ENCODE assay signal across 2 cellular contexts in the genomic region with DNA sequence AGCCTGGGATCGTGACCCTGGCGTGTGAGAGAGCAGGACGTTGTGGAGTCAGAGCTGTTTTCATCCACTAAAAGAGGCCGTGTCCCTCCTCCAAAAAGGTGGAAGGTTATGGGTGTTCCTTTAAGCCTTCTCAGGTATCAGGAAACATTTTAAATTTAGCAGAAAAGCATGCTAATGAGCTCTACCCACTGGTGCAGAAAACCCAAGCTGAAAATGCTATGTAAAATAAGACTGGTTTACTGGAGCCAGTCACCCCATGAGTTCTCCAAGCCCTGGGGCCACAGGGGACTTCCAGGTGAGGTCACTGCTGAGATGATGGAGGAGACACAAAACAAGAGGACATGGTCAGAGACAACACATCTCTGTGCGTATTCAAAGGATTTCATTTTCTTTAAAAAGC.
TF ChIP-seq lines count a peak whose summit lies in the region.

No MANE protein-coding gene starts in this region.

TF ChIP-seq in IMR-90, 13 proteins besides CTCF, POLR2A, EP300 and RAD21 (continued from another document):
- TF ChIP-seq, protein P1, sequence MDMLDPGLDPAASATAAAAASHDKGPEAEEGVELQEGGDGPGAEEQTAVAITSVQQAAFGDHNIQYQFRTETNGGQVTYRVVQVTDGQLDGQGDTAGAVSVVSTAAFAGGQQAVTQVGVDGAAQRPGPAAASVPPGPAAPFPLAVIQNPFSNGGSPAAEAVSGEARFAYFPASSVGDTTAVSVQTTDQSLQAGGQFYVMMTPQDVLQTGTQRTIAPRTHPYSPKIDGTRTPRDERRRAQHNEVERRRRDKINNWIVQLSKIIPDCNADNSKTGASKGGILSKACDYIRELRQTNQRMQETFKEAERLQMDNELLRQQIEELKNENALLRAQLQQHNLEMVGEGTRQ (IDR thresholded peaks at IDR 0.05; ENCODE audit: low read depth, low read length) = no peak

TF ChIP-seq in liver, 16 proteins besides CTCF, POLR2A, EP300 and RAD21 (continued from another document):
- TF ChIP-seq, protein P2, sequence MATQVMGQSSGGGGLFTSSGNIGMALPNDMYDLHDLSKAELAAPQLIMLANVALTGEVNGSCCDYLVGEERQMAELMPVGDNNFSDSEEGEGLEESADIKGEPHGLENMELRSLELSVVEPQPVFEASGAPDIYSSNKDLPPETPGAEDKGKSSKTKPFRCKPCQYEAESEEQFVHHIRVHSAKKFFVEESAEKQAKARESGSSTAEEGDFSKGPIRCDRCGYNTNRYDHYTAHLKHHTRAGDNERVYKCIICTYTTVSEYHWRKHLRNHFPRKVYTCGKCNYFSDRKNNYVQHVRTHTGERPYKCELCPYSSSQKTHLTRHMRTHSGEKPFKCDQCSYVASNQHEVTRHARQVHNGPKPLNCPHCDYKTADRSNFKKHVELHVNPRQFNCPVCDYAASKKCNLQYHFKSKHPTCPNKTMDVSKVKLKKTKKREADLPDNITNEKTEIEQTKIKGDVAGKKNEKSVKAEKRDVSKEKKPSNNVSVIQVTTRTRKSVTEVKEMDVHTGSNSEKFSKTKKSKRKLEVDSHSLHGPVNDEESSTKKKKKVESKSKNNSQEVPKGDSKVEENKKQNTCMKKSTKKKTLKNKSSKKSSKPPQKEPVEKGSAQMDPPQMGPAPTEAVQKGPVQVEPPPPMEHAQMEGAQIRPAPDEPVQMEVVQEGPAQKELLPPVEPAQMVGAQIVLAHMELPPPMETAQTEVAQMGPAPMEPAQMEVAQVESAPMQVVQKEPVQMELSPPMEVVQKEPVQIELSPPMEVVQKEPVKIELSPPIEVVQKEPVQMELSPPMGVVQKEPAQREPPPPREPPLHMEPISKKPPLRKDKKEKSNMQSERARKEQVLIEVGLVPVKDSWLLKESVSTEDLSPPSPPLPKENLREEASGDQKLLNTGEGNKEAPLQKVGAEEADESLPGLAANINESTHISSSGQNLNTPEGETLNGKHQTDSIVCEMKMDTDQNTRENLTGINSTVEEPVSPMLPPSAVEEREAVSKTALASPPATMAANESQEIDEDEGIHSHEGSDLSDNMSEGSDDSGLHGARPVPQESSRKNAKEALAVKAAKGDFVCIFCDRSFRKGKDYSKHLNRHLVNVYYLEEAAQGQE (IDR thresholded peaks at IDR 0.05) = no peak
- TF ChIP-seq HNF4G (IDR thresholded peaks at IDR 0.05) = no peak
- TF ChIP-seq TAF1 (conservative IDR thresholded peaks at IDR 0.05) = no peak
- no peak for TF ChIP-seq EGR1 (IDR thresholded peaks at IDR 0.05; ENCODE audit: low read depth in 2 of 2)
- TF ChIP-seq, protein P3, sequence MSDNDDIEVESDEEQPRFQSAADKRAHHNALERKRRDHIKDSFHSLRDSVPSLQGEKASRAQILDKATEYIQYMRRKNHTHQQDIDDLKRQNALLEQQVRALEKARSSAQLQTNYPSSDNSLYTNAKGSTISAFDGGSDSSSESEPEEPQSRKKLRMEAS (IDR thresholded peaks at IDR 0.05) = no peak
- TF ChIP-seq, protein P4, sequence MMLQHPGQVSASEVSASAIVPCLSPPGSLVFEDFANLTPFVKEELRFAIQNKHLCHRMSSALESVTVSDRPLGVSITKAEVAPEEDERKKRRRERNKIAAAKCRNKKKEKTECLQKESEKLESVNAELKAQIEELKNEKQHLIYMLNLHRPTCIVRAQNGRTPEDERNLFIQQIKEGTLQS (IDR thresholded peaks at IDR 0.05) = no peak
- no peak for TF ChIP-seq JUND (IDR thresholded peaks at IDR 0.05)
- TF ChIP-seq YY1 (IDR thresholded peaks at IDR 0.05) = no peak
- TF ChIP-seq NR2F2 (IDR thresholded peaks at IDR 0.05) = no peak
- no peak for TF ChIP-seq FOXA1 (IDR thresholded peaks at IDR 0.05)
- no peak for TF ChIP-seq FOXA2 (IDR thresholded peaks at IDR 0.05)
- TF ChIP-seq SP1 (IDR thresholded peaks at IDR 0.05) = no peak
